Comparison of ENCODE assay signal across 17 cellular contexts in the genomic region with DNA sequence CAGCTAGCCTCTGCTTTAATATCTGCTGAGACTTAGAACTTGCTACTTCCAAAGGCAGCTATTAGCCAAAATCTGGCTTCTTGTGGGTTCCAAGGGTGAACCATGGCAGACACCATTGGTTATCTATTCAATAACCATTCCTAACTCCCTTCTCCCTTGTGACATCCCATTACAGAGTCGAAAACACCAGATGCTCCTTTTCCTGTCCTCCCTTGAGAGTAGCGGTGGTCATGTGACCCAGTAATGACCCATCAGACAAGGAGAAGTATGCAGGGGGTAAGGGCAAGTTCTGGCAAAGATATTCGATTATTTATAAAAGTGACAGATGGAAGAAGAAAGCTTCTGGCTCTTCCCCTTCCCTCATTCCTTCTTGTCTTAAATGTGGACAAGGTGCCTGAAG. TPM values are rescaled to one million over a fixed set of nuclear protein-coding genes. Genes with fewer than 3 reads are reported as not detected.
A peak's percentile ranks its signal among the peaks of the same experiment; 100 is the strongest.
DNase-seq lines count a peak whose midpoint lies in the region; ATAC-seq and TF ChIP-seq lines count a peak whose summit lies in the region.
"Had no signal": no experiment of that assay in that cellular context is flagged by ENCODE, and none has a peak within 500 bp of the region (broad histone marks: within the 10 kb centered on the region; RNA-seq: fewer than 3 reads in every experiment).

No MANE protein-coding gene starts in this region.

- H3K27ac Mint-ChIP-seq in activated CD8-positive, alpha-beta T cell treated with anti-CD3 and anti-CD28 coated beads, Interleukin-2, amount 10 ng/mL, durations not matched to agents 7 days and 5 days = no peak overlapping the region
- no peak overlapping the region for H3K27ac Mint-ChIP-seq in activated CD8-positive, alpha-beta T cell treated with anti-CD3 and anti-CD28 coated beads for 36 hours
- peak overlapping the region; percentile 91 for H3K27ac Mint-ChIP-seq in activated B cell treated with CpG ODN at 0.5 μM for 24 hours
- H3K27ac Mint-ChIP-seq: HFFc6 had no signal

- TF ChIP-seq CTCF in activated CD8-positive, alpha-beta T cell treated with anti-CD3 and anti-CD28 coated beads for 36 hours (IDR thresholded peaks at IDR 0.05) = no peak
- TF ChIP-seq CTCF in activated B cell treated with CpG ODN at 0.5 μM for 24 hours (IDR thresholded peaks at IDR 0.05) = no peak
- no peak for TF ChIP-seq CTCF in sigmoid colon (IDR thresholded peaks at IDR 0.05)

- POLR2A ChIA-PET in activated CD8-positive, alpha-beta T cell treated with anti-CD3 and anti-CD28 coated beads, Interleukin-2, amount 10 ng/mL, durations not matched to agents 7 days and 5 days (lab: Charles Lee) = no interaction called here
- POLR2A ChIA-PET in activated CD8-positive, alpha-beta T cell treated with anti-CD3 and anti-CD28 coated beads for 36 hours (lab: Charles Lee) = no interaction called here
- POLR2A ChIA-PET in activated B cell treated with CpG ODN at 0.5 μM for 24 hours (lab: Charles Lee) = no interaction called here

- no peak for TF ChIP-seq POLR2A in sigmoid colon (IDR thresholded peaks at IDR 0.05)

- DNase-seq in activated CD8-positive, alpha-beta T cell treated with anti-CD3 and anti-CD28 coated beads, Interleukin-2, amount 10 ng/mL, durations not matched to agents 7 days and 5 days = peak; percentile 3
- DNase-seq in activated CD8-positive, alpha-beta T cell treated with anti-CD3 and anti-CD28 coated beads for 36 hours = no peak
- DNase-seq in NCI-H2171 treated with DMSO at 0.1 percent for 48 hours (lab: John Stamatoyannopoulos, UW) = peak; percentile 98
- DNase-seq in activated B cell treated with CpG ODN at 0.5 μM for 24 hours = no peak
- DNase-seq in sigmoid colon = no peak
- DNase-seq in central memory CD4-positive, alpha-beta T cell = no peak
- DNase-seq: C1 segment of cervical spinal cord, DND-41, H7, HFFc6, NCI-H1417, NCI-H1930, OCI-M1, Right ventricle myocardium superior, SW 1271 had no signal

- H3K36me3 ChIP-seq in sigmoid colon = peaks cover 0 to 89% (median 19%) of the 10 kb centered on the region in 4 donors

- H3K4me3 Mint-ChIP-seq in activated CD8-positive, alpha-beta T cell treated with anti-CD3 and anti-CD28 coated beads, Interleukin-2, amount 10 ng/mL, durations not matched to agents 7 days and 5 days = no peak overlapping the region
- no peak overlapping the region for H3K4me3 Mint-ChIP-seq in activated CD8-positive, alpha-beta T cell treated with anti-CD3 and anti-CD28 coated beads for 36 hours
- H3K4me3 Mint-ChIP-seq in activated B cell treated with CpG ODN at 0.5 μM for 24 hours = no peak overlapping the region
- H3K4me3 Mint-ChIP-seq: HFFc6 had no signal

- no peaks in the 10 kb centered on the region for H3K4me1 ChIP-seq in sigmoid colon

- H3K4me1 Mint-ChIP-seq in activated CD8-positive, alpha-beta T cell treated with anti-CD3 and anti-CD28 coated beads, Interleukin-2, amount 10 ng/mL, durations not matched to agents 7 days and 5 days (ENCODE audit: low read depth) = no peaks in the 10 kb centered on the region
- no peaks in the 10 kb centered on the region for H3K4me1 Mint-ChIP-seq in activated CD8-positive, alpha-beta T cell treated with anti-CD3 and anti-CD28 coated beads for 36 hours (ENCODE audit: low read depth)
- peaks cover 55% of the 10 kb centered on the region for H3K4me1 Mint-ChIP-seq in activated B cell treated with CpG ODN at 0.5 μM for 24 hours

- 85 to 89% methylated on average over 3 of the region's 3 CpGs for WGBS in sigmoid colon, 2 donors

- H3K27me3 ChIP-seq in sigmoid colon = no peaks in the 10 kb centered on the region

- no peak for ATAC-seq in activated CD8-positive, alpha-beta T cell treated with anti-CD3 and anti-CD28 coated beads, Interleukin-2, amount 10 ng/mL, durations not matched to agents 7 days and 5 days
- no peak for ATAC-seq in activated CD8-positive, alpha-beta T cell treated with anti-CD3 and anti-CD28 coated beads for 36 hours
- ATAC-seq in activated B cell treated with CpG ODN at 0.5 μM for 24 hours (ENCODE audit: low read depth) (no peak), GM18909 (IDR thresholded peaks at IDR 0.05; ENCODE audit: poor library complexity, unreplicated experiment) (no peak), HG02852 (IDR thresholded peaks at IDR 0.05; ENCODE audit: unreplicated experiment) (no peak)

- intact Hi-C loops in activated CD8-positive, alpha-beta T cell treated with anti-CD3 and anti-CD28 coated beads for 36 hours (cut with micrococcal nuclease) = no loop called here
- intact Hi-C loops in activated B cell treated with CpG ODN at 0.5 μM for 24 hours (cut with micrococcal nuclease) (no loop called here), sigmoid colon (cut with DNase I) (no loop called here)

- no peaks in the 10 kb centered on the region for H3K9me3 Mint-ChIP-seq in activated CD8-positive, alpha-beta T cell treated with anti-CD3 and anti-CD28 coated beads, Interleukin-2, amount 10 ng/mL, durations not matched to agents 7 days and 5 days (ENCODE audit: insufficient read depth)
- H3K9me3 Mint-ChIP-seq in activated CD8-positive, alpha-beta T cell treated with anti-CD3 and anti-CD28 coated beads for 36 hours = no peaks in the 10 kb centered on the region
- no peaks in the 10 kb centered on the region for H3K9me3 Mint-ChIP-seq in activated B cell treated with CpG ODN at 0.5 μM for 24 hours
- H3K9me3 Mint-ChIP-seq: HFFc6 had no signal

- no peak overlapping the region for H3K4me3 ChIP-seq in sigmoid colon

- H3K27me3 Mint-ChIP-seq in activated CD8-positive, alpha-beta T cell treated with anti-CD3 and anti-CD28 coated beads, Interleukin-2, amount 10 ng/mL, durations not matched to agents 7 days and 5 days (ENCODE audit: low read depth) = no peaks in the 10 kb centered on the region
- H3K27me3 Mint-ChIP-seq in activated CD8-positive, alpha-beta T cell treated with anti-CD3 and anti-CD28 coated beads for 36 hours = no peaks in the 10 kb centered on the region
- no peaks in the 10 kb centered on the region for H3K27me3 Mint-ChIP-seq in activated B cell treated with CpG ODN at 0.5 μM for 24 hours

- no peaks in the 10 kb centered on the region for H3K9me3 ChIP-seq in sigmoid colon

- CTCF ChIA-PET in activated CD8-positive, alpha-beta T cell treated with anti-CD3 and anti-CD28 coated beads, Interleukin-2, amount 10 ng/mL, durations not matched to agents 7 days and 5 days (lab: Charles Lee) = interaction anchor here (0.9 to 2.2 kb wide), 2 partner anchors 21 to 55 kb away, joined by 3 to 12 read pairs; no protein-coding TSS in a partner anchor
- CTCF ChIA-PET in activated CD8-positive, alpha-beta T cell treated with anti-CD3 and anti-CD28 coated beads for 36 hours (lab: Charles Lee) = no interaction called here
- CTCF ChIA-PET in activated B cell treated with CpG ODN at 0.5 μM for 24 hours (lab: Charles Lee) = interaction anchor here (3.6 to 4.0 kb wide), 2 partner anchors 18 to 20 kb away, joined by 23 to 27 read pairs; a partner anchor contains a TSS

- no peak overlapping the region for H3K27ac ChIP-seq in sigmoid colon

- TF ChIP-seq EP300 in sigmoid colon (IDR thresholded peaks at IDR 0.05) = no peak

- no peaks in the 10 kb centered on the region for H3K36me3 Mint-ChIP-seq in activated CD8-positive, alpha-beta T cell treated with anti-CD3 and anti-CD28 coated beads, Interleukin-2, amount 10 ng/mL, durations not matched to agents 7 days and 5 days (ENCODE audit: low read depth)
- peaks cover 3% of the 10 kb centered on the region for H3K36me3 Mint-ChIP-seq in activated CD8-positive, alpha-beta T cell treated with anti-CD3 and anti-CD28 coated beads for 36 hours (ENCODE audit: low read depth)
- peaks cover 11% of the 10 kb centered on the region for H3K36me3 Mint-ChIP-seq in activated B cell treated with CpG ODN at 0.5 μM for 24 hours (ENCODE audit: low read depth)

RNA-seq across cellular contexts. Expression of a gene that starts 20.1 kb away (rescaled TPM):
- total RNA-seq in activated CD8-positive, alpha-beta T cell treated with anti-CD3 and anti-CD28 coated beads, Interleukin-2, amount 10 ng/mL, durations not matched to agents 7 days and 5 days = 1 to 10 TPM; 1.7 to 1.8 TPM
- total RNA-seq in activated CD8-positive, alpha-beta T cell treated with anti-CD3 and anti-CD28 coated beads for 36 hours = 1 to 10 TPM; 3.4 to 4.2 TPM
- 3.1 and 4.4 TPM in 2 replicates for total RNA-seq in activated B cell treated with CpG ODN at 0.5 μM for 24 hours
- 10 to 100 TPM in 3 of 4 donors, 1 to 10 TPM in 1; 7.6 to 44.0 (median 19.3) TPM for total RNA-seq in sigmoid colon
- polyA plus RNA-seq in sigmoid colon = 1 to 10 TPM; 2.3 to 7.8 (median 5.8) TPM

RNA-seq across cellular contexts. Expression of a gene that starts 23.9 kb away (rescaled TPM):
- 1 to 10 TPM; 5.3 to 5.9 TPM for total RNA-seq in activated CD8-positive, alpha-beta T cell treated with anti-CD3 and anti-CD28 coated beads, Interleukin-2, amount 10 ng/mL, durations not matched to agents 7 days and 5 days
- 10 to 100 TPM in 1 of 2 experiments, 1 to 10 TPM in 1; 7.6 to 10.4 TPM for total RNA-seq in activated CD8-positive, alpha-beta T cell treated with anti-CD3 and anti-CD28 coated beads for 36 hours
- total RNA-seq in activated B cell treated with CpG ODN at 0.5 μM for 24 hours (13.4 and 15.8 TPM in 2 replicates), sigmoid colon (10 to 100 TPM; 31.4 to 63.7 (median 50.2) TPM)
- polyA plus RNA-seq in sigmoid colon = 10 to 100 TPM; 31.6 to 42.8 (median 35.4) TPM

Comparison
In these comparisons a context has a peak if more than half of its experiments do, and no peak if none do; other contexts are left out.
1. DNase-seq: peak in activated CD8-positive, alpha-beta T cell treated with anti-CD3 and anti-CD28 coated beads, Interleukin-2, amount 10 ng/mL, durations not matched to agents 7 days and 5 days (single experiment) and NCI-H2171 treated with DMSO at 0.1 percent for 48 hours (single experiment); none in activated CD8-positive, alpha-beta T cell treated with anti-CD3 and anti-CD28 coated beads for 36 hours (single experiment), activated B cell treated with CpG ODN at 0.5 μM for 24 hours (single experiment), sigmoid colon (single experiment) and central memory CD4-positive, alpha-beta T cell (single experiment).